In the genomic region with DNA sequence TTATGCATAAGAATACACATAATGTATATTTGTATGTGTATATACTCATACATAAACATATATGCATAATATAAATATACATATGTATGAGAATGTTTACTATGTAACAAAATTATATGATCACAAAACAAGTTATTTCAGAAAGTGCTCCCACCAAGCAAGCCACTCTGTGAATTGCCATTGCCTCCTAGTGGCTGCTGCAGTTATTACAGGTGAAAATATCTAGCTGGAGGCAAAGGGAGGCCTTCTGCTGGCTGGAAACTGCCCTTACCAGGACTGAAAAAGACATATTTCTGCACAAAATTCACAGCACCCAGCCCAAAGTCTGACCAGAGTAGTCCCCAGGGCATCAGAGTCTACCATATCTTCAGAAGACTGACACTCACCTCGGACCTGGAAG, we compare ENCODE assay signal across 2 cellular contexts.
TF ChIP-seq lines count a peak whose summit lies in the region.

No MANE protein-coding gene starts in this region.

TF ChIP-seq in IMR-90, 13 proteins besides CTCF, POLR2A, EP300 and RAD21:
- TF ChIP-seq SMC3 (IDR thresholded peaks at IDR 0.05; ENCODE audit: low read depth, low read length): 0 out of 2 replicates have a peak, but pooled peaks have one; percentile 16
- TF ChIP-seq, protein P1, sequence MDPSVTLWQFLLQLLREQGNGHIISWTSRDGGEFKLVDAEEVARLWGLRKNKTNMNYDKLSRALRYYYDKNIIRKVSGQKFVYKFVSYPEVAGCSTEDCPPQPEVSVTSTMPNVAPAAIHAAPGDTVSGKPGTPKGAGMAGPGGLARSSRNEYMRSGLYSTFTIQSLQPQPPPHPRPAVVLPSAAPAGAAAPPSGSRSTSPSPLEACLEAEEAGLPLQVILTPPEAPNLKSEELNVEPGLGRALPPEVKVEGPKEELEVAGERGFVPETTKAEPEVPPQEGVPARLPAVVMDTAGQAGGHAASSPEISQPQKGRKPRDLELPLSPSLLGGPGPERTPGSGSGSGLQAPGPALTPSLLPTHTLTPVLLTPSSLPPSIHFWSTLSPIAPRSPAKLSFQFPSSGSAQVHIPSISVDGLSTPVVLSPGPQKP (IDR thresholded peaks at IDR 0.05; ENCODE audit: borderline replicate concordance, low read depth, low read length): no peak
- no peak for TF ChIP-seq MXI1 (IDR thresholded peaks at IDR 0.05; ENCODE audit: borderline replicate concordance, low read depth, low read length)

TF ChIP-seq in K562, 482 proteins besides CTCF, POLR2A, EP300 and RAD21:
- TF ChIP-seq NCOA4 (IDR thresholded peaks at IDR 0.05; ENCODE audit: partially characterized antibody) (no peak), CBX3 (IDR thresholded peaks at IDR 0.05; ENCODE audit: borderline replicate concordance in 1 of 2, low read length in 2 of 2) (peak in 1 of 2 experiments; percentile 28; a peak in 1 of 3 replicates), TRIM28 (IDR thresholded peaks at IDR 0.05) (0 out of 2 replicates have a peak, but pooled peaks have one; percentile 27)
- TF ChIP-seq, protein P2, sequence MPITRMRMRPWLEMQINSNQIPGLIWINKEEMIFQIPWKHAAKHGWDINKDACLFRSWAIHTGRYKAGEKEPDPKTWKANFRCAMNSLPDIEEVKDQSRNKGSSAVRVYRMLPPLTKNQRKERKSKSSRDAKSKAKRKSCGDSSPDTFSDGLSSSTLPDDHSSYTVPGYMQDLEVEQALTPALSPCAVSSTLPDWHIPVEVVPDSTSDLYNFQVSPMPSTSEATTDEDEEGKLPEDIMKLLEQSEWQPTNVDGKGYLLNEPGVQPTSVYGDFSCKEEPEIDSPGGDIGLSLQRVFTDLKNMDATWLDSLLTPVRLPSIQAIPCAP (CRISPR knock-in tag; IDR thresholded peaks at IDR 0.05; ENCODE audit: borderline replicate concordance): no peak
TF ChIP-seq in K562: peak in this region for 2.
